1 cellular context compared by ENCODE assay signal in the genomic region with DNA sequence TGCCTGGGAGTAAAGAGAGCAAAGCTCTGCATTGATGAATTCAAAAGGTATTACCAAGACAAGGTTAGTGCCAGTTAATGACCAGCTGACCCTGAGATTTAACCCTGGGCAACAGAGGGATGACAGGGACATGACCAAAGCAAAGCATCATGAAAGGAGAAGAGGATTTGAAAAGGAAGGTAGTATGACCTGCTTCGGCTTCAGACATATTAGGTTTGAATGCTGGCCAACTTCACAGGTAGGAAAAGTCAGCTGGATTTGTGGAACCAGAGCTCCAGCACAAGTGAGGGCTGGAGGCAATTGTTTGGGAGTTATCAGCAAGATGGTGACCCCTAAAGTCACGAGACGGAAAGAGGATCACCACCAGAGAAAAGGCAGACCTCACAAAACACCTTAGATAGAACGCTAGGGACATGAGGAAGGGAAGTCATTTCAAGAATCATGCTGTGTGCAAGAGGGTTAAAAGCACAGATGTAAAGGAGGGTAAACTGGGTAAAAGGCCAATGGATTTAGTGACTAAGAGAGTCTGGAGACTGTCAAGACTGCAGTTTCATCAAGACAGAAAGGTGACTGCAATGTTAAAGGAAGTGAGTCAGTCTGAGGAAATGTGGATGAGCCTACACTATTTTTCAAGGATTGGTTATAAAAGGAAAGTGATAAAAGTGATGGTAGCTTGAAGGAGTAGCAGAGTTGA.
TF ChIP-seq lines count a peak whose summit lies in the region.

No MANE protein-coding gene starts in this region.

TF ChIP-seq in IMR-90, 13 proteins besides CTCF, POLR2A, EP300 and RAD21 (continued from another document):
- TF ChIP-seq CEBPB (IDR thresholded peaks at IDR 0.05; ENCODE audit: low read depth, low read length) (peak; percentile 90), FOS (IDR thresholded peaks at IDR 0.05; ENCODE audit: low read depth, low read length) (peak; percentile 90), BHLHE40 (IDR thresholded peaks at IDR 0.05; ENCODE audit: low read depth, low read length) (no peak)
